ENCODE assay signal across 18 cellular contexts in genomic region chr1:156176610-156177210, GRCh38. TPM values are rescaled to one million over a fixed set of nuclear protein-coding genes. Genes with fewer than 3 reads are reported as not detected.
A peak's percentile ranks its signal among the peaks of the same experiment; 100 is the strongest.
DNase-seq lines count a peak whose midpoint lies in the region; ATAC-seq and TF ChIP-seq lines count a peak whose summit lies in the region.
"Had no signal": no experiment of that assay in that cellular context is flagged by ENCODE, and none has a peak within 500 bp of the region (broad histone marks: within the 10 kb centered on the region; RNA-seq: fewer than 3 reads in every experiment).

No MANE protein-coding gene starts in this region.

- peaks cover 0 to 17% of the 10 kb centered on the region in 2 experiments for H3K27me3 ChIP-seq in mesenchymal stem cell (ENCODE audit: control insufficient read depth in 1 of 2, insufficient read depth in 1 of 2, low read length in 2 of 2)
- no peaks in the 10 kb centered on the region for H3K27me3 ChIP-seq in upper lobe of left lung
- no peaks in the 10 kb centered on the region for H3K27me3 ChIP-seq in breast epithelium
- H3K27me3 ChIP-seq: Peyer's patch had no signal

- no peak overlapping the region for H3K23ac ChIP-seq in mesenchymal stem cell (ENCODE audit: low read length in 2 of 2)

- no peak overlapping the region for H3K9ac ChIP-seq in mesenchymal stem cell (ENCODE audit: low read length)

- H2BK5ac ChIP-seq in mesenchymal stem cell (ENCODE audit: low read depth, low read length, poor library complexity, severe bottlenecking): no peak overlapping the region

- peak overlapping the region; percentile 38 for H3K27ac Mint-ChIP-seq in activated naive CD4-positive, alpha-beta T cell treated with anti-CD3 and anti-CD28 coated beads, Interleukin-2, amount 10 ng/mL, durations not matched to agents 7 days and 5 days

- no peak overlapping the region for H2BK120ac ChIP-seq in mesenchymal stem cell (ENCODE audit: low read depth, low read length)

- no peak overlapping the region for H3K14ac ChIP-seq in mesenchymal stem cell (ENCODE audit: low read length in 2 of 2)

- H3K9me3 ChIP-seq in KOPT-K1 (ENCODE audit: insufficient read depth, low read length, poor library complexity, severe bottlenecking): no peaks in the 10 kb centered on the region
- H3K9me3 ChIP-seq in mesenchymal stem cell (ENCODE audit: control insufficient read depth, low read length): no peaks in the 10 kb centered on the region
- no peaks in the 10 kb centered on the region for H3K9me3 ChIP-seq in upper lobe of left lung
- H3K9me3 ChIP-seq in breast epithelium: no peaks in the 10 kb centered on the region
- H3K9me3 ChIP-seq: Peyer's patch had no signal

- H3K36me3 Mint-ChIP-seq in activated naive CD4-positive, alpha-beta T cell treated with anti-CD3 and anti-CD28 coated beads, Interleukin-2, amount 10 ng/mL, durations not matched to agents 7 days and 5 days: no peaks in the 10 kb centered on the region

- H3K27ac ChIP-seq in KOPT-K1 (ENCODE audit: low read depth, low read length, poor library complexity, severe bottlenecking) (peak overlapping the region; percentile 80), mesenchymal stem cell (ENCODE audit: low read length, poor library complexity, severe bottlenecking) (no peak overlapping the region), upper lobe of left lung (no peak overlapping the region), breast epithelium (no peak overlapping the region), RWPE1 (no peak overlapping the region)
- H3K27ac ChIP-seq: Peyer's patch had no signal

- H4K8ac ChIP-seq in mesenchymal stem cell (ENCODE audit: low read length): no peak overlapping the region

- no peaks in the 10 kb centered on the region for H3K9me3 Mint-ChIP-seq in activated naive CD4-positive, alpha-beta T cell treated with anti-CD3 and anti-CD28 coated beads, Interleukin-2, amount 10 ng/mL, durations not matched to agents 7 days and 5 days

- no peak for DNase-seq in activated naive CD4-positive, alpha-beta T cell treated with anti-CD3 and anti-CD28 coated beads, Interleukin-2, amount 10 ng/mL, durations not matched to agents 7 days and 5 days
- no peak for DNase-seq in activated naive CD4-positive, alpha-beta T cell (lab: John Stamatoyannopoulos, UW)
- DNase-seq in mesenchymal stem cell (no peak), upper lobe of left lung (no peak), breast epithelium (ENCODE audit: low spot score in 2 of 2) (no peak), RWPE1 (ENCODE audit: low spot score) (no peak)
- DNase-seq: C1 segment of cervical spinal cord, COR-L47, Karpas-422, MM.1S, NCI-H1105, NCI-H187 treated with DMSO at 0.1 percent for 48 hours, NCI-H446 treated with DMSO at 0.1 percent for 48 hours, NCI-H748 treated with DMSO at 0.1 percent for 48 hours, Peyer's patch, SHP77 treated with DMSO at 0.1 percent for 48 hours had no signal

- TF ChIP-seq CTCF in upper lobe of left lung (IDR thresholded peaks at IDR 0.05) (no peak), breast epithelium (IDR thresholded peaks at IDR 0.05) (no peak), RWPE1 (conservative IDR thresholded peaks at IDR 0.05; ENCODE audit: low read depth) (no peak)

- H3K36me3 ChIP-seq in KOPT-K1 (ENCODE audit: insufficient read depth, low read length) (peaks cover 8% of the 10 kb centered on the region; the same call in 1 of the 2 replicates), mesenchymal stem cell (ENCODE audit: control insufficient read depth in 1 of 2, insufficient read depth in 2 of 2, low read depth in 1 of 2, low read length in 2 of 2) (no peaks in the 10 kb centered on the region), upper lobe of left lung (peaks cover 0 to 31% (median 7%) of the 10 kb centered on the region in 4 donors), breast epithelium (no peaks in the 10 kb centered on the region)
- H3K36me3 ChIP-seq: Peyer's patch had no signal

- peak overlapping the region; percentile 13 for H2BK15ac ChIP-seq in mesenchymal stem cell (ENCODE audit: low read depth, poor library complexity, severe bottlenecking)

- peaks cover 29% of the 10 kb centered on the region for H3K27me3 Mint-ChIP-seq in activated naive CD4-positive, alpha-beta T cell treated with anti-CD3 and anti-CD28 coated beads, Interleukin-2, amount 10 ng/mL, durations not matched to agents 7 days and 5 days

- H3K18ac ChIP-seq in mesenchymal stem cell (ENCODE audit: low read depth in 1 of 2, low read length in 2 of 2): no peak overlapping the region

- no peak overlapping the region for H2BK12ac ChIP-seq in mesenchymal stem cell (ENCODE audit: low read length in 2 of 2)

- H3K4me3 ChIP-seq in mesenchymal stem cell (ENCODE audit: insufficient read depth in 1 of 2, low read depth in 1 of 2, low read length in 2 of 2): no peak overlapping the region
- H3K4me3 ChIP-seq in upper lobe of left lung: no peak overlapping the region
- no peak overlapping the region for H3K4me3 ChIP-seq in breast epithelium
- H3K4me3 ChIP-seq: Peyer's patch had no signal

- H3K4me1 Mint-ChIP-seq in activated naive CD4-positive, alpha-beta T cell treated with anti-CD3 and anti-CD28 coated beads, Interleukin-2, amount 10 ng/mL, durations not matched to agents 7 days and 5 days: peaks cover 28% of the 10 kb centered on the region

- H2AK5ac ChIP-seq in mesenchymal stem cell (ENCODE audit: low read length, severe bottlenecking): no peak overlapping the region

- 89% methylated on average over 12 of the region's 12 CpGs for WGBS in mesenchymal stem cell
- WGBS in upper lobe of left lung, 2 donors: 67 to 87% methylated on average over 3 to 12 of the region's 12 CpGs

- intact Hi-C loops in breast epithelium (cut with DNase I; ENCODE audit: low total_unique reads): no loop called here

- peaks cover 17% of the 10 kb centered on the region for H3K4me1 ChIP-seq in mesenchymal stem cell (ENCODE audit: control insufficient read depth, insufficient read depth, low read depth, low read length)
- no peaks in the 10 kb centered on the region for H3K4me1 ChIP-seq in upper lobe of left lung
- no peaks in the 10 kb centered on the region for H3K4me1 ChIP-seq in breast epithelium
- H3K4me1 ChIP-seq: Peyer's patch had no signal

- H3K4ac ChIP-seq in mesenchymal stem cell (ENCODE audit: low read depth in 1 of 2, low read length in 2 of 2): no peak overlapping the region

- no peak overlapping the region for H4K91ac ChIP-seq in mesenchymal stem cell (ENCODE audit: low read length)

- ATAC-seq in upper lobe of left lung (ENCODE audit: low FRiP score in 2 of 2): peak; percentile 4 to 35
- ATAC-seq in HG03045 (IDR thresholded peaks at IDR 0.05; ENCODE audit: unreplicated experiment): no peak

- no peak for TF ChIP-seq EP300 in upper lobe of left lung (IDR thresholded peaks at IDR 0.05)

- no peak overlapping the region for H3K4me2 ChIP-seq in mesenchymal stem cell (ENCODE audit: low read length, poor library complexity, severe bottlenecking)

- no peak overlapping the region for H2AFZ ChIP-seq in mesenchymal stem cell (ENCODE audit: low read depth, low read length)

- no peak for TF ChIP-seq POLR2A in upper lobe of left lung (IDR thresholded peaks at IDR 0.05)
- TF ChIP-seq POLR2A in breast epithelium (IDR thresholded peaks at IDR 0.05): no peak

- no peaks in the 10 kb centered on the region for H3K79me1 ChIP-seq in mesenchymal stem cell (replicated peaks; ENCODE audit: low read length, poor library complexity, severe bottlenecking)

- POLR2A ChIA-PET in RWPE1 (lab: Yijun Ruan, JAX; ENCODE audit: low non-redundant PET): no interaction called here

- H3K4me3 Mint-ChIP-seq in activated naive CD4-positive, alpha-beta T cell treated with anti-CD3 and anti-CD28 coated beads, Interleukin-2, amount 10 ng/mL, durations not matched to agents 7 days and 5 days: no peak overlapping the region

- CTCF ChIA-PET in activated naive CD4-positive, alpha-beta T cell treated with anti-CD3 and anti-CD28 coated beads, Interleukin-2, amount 10 ng/mL, durations not matched to agents 7 days and 5 days (lab: Charles Lee): interaction anchor here (1.7 kb wide), 1 partner anchor 17 kb away, joined by 4 read pairs; no protein-coding TSS in a partner anchor
- CTCF ChIA-PET in RWPE1 (lab: Yijun Ruan, JAX): no interaction called here

RNA-seq across cellular contexts. Expression of gene SLC25A44, which starts 17.2 kb away (rescaled TPM):
- 21.8 TPM for polyA plus RNA-seq in mesenchymal stem cell (2013, experiment 1 of 2)
- polyA plus RNA-seq in mesenchymal stem cell (2013, experiment 2 of 2): 20.8 TPM
- 10 to 100 TPM; 11.0 to 27.4 (median 21.1) TPM for total RNA-seq in upper lobe of left lung
- 10 to 100 TPM; 10.7 to 23.7 (median 13.8) TPM for total RNA-seq in breast epithelium

RNA-seq across cellular contexts. Expression of gene SEMA4A, which starts 23.3 kb away (rescaled TPM):
- polyA plus RNA-seq in mesenchymal stem cell (2013, experiment 1 of 2): 0.61 TPM
- polyA plus RNA-seq in mesenchymal stem cell (2013, experiment 2 of 2): 0.40 TPM
- total RNA-seq in upper lobe of left lung (10 to 100 TPM; 28.9 to 65.9 (median 33.5) TPM), breast epithelium (10 to 100 TPM in 1 of 3 donors, 1 to 10 TPM in 2; 1.4 to 21.5 (median 9.2) TPM)

RNA-seq across cellular contexts. Expression of gene PMF1, which starts 36.1 kb away (rescaled TPM):
- 43.5 TPM for polyA plus RNA-seq in mesenchymal stem cell (2013, experiment 1 of 2)
- 45.8 TPM for polyA plus RNA-seq in mesenchymal stem cell (2013, experiment 2 of 2)
- total RNA-seq in upper lobe of left lung: 10 to 100 TPM; 46.1 to 88.2 (median 66.6) TPM
- total RNA-seq in breast epithelium: 10 to 100 TPM; 41.4 to 75.2 (median 60.3) TPM
